Comparison of ENCODE assay signal across 25 cellular contexts in genomic region chr2:82043867-82044266, GRCh38.
"Had no signal": no experiment of that assay in that cellular context is flagged by ENCODE, and none has a peak within 500 bp of the region (broad histone marks: within the 10 kb centered on the region; RNA-seq: fewer than 3 reads in every experiment).

No MANE protein-coding gene starts in this region.

- H3K4me3 Mint-ChIP-seq: dendritic cell treated with granulocyte-macrophage colony-stimulating factor and Interleukin-4, amounts not matched to agents 40 ng/mL and 50 ng/mL, for 4 days; effector memory CD8-positive, alpha-beta T cell; endodermal cell had no signal

- H3K4me1 ChIP-seq: colonic mucosa, esophagus muscularis mucosa, esophagus squamous epithelium, foreskin keratinocyte, gastrocnemius medialis, gastroesophageal sphincter, heart left ventricle, heart right ventricle had no signal

- H3K4me1 Mint-ChIP-seq: endodermal cell had no signal

- H3K4me3 ChIP-seq: colonic mucosa, coronary artery, dorsolateral prefrontal cortex, esophagus muscularis mucosa, esophagus squamous epithelium, gastrocnemius medialis, gastroesophageal sphincter, heart left ventricle, heart right ventricle had no signal

- H3K27ac Mint-ChIP-seq: dendritic cell treated with granulocyte-macrophage colony-stimulating factor and Interleukin-4, amounts not matched to agents 40 ng/mL and 50 ng/mL, for 4 days; effector memory CD8-positive, alpha-beta T cell; endodermal cell had no signal

- H3K36me3 ChIP-seq: colonic mucosa, esophagus muscularis mucosa, esophagus squamous epithelium, gastrocnemius medialis, gastroesophageal sphincter, heart left ventricle, heart right ventricle had no signal

- DNase-seq: colonic mucosa; cortex of kidney; dermis blood vessel endothelial cell; dorsolateral prefrontal cortex; effector CD4-positive, alpha-beta T cell; effector CD8-positive, alpha-beta T cell; effector memory CD4-positive, alpha-beta T cell; effector memory CD8-positive, alpha-beta T cell; endodermal cell; erythroblast; esophagus squamous epithelium; foreskin fibroblast; foreskin keratinocyte; foreskin melanocyte; gastrocnemius medialis; glutamatergic neuron; head of caudate nucleus; heart left ventricle; heart right ventricle had no signal

- ATAC-seq: effector memory CD8-positive, alpha-beta T cell; esophagus mucosa; foreskin keratinocyte; gastrocnemius medialis; gastroesophageal sphincter; heart left ventricle; heart right ventricle had no signal

- H3K27me3 ChIP-seq: colonic mucosa, dorsolateral prefrontal cortex, esophagus muscularis mucosa, esophagus squamous epithelium, foreskin keratinocyte, gastrocnemius medialis, gastroesophageal sphincter, heart left ventricle, heart right ventricle had no signal

- H3K27ac ChIP-seq: colonic mucosa, coronary artery, dorsolateral prefrontal cortex, epithelial cell of prostate, esophagus muscularis mucosa, esophagus squamous epithelium, foreskin keratinocyte, gastrocnemius medialis, gastroesophageal sphincter, heart left ventricle, heart right ventricle had no signal

- H3K27me3 Mint-ChIP-seq: dendritic cell treated with granulocyte-macrophage colony-stimulating factor and Interleukin-4, amounts not matched to agents 40 ng/mL and 50 ng/mL, for 4 days; effector memory CD8-positive, alpha-beta T cell had no signal

- H3K9me3 ChIP-seq: colonic mucosa, gastrocnemius medialis had no signal
